31 cellular contexts compared by ENCODE assay signal in genomic region chr19:35337984-35338296, GRCh38. TPM values are rescaled to one million over a fixed set of nuclear protein-coding genes. Genes with fewer than 3 reads are reported as not detected.
DNase-seq lines count a peak whose midpoint lies in the region; ATAC-seq, FAIRE-seq and TF ChIP-seq lines count a peak whose summit lies in the region.
"Had no signal": no experiment of that assay in that cellular context is flagged by ENCODE, and none has a peak within 500 bp of the region (broad histone marks: within the 10 kb centered on the region; RNA-seq: fewer than 3 reads in every experiment).

No MANE protein-coding gene starts in this region.

- DNase-seq in natural killer cell treated with Interleukin-12 subunit alpha and Interleukin-12 subunit beta and Interleukin-15 and Interleukin-18, amount 100 ng/mL, for 72 hours (ENCODE audit: low spot score): peak; percentile 53
- no peak for DNase-seq in natural killer cell
- DNase-seq in WTC11 (ENCODE audit: low spot score): no peak
- peak; percentile 58 for DNase-seq in kidney
- DNase-seq in psoas muscle: no peak
- no peak for DNase-seq in epidermal melanocyte (ENCODE audit: insufficient read length, low spot score)
- no peak for DNase-seq in NCI-H446 treated with DMSO at 0.1 percent for 48 hours (lab: John Stamatoyannopoulos, UW)
- DNase-seq in urothelium cell line (ENCODE audit: low spot score): no peak
- DNase-seq: Caco-2; CD8-positive, alpha-beta T cell; DMS79; GF-D8; HFFc6; Karpas-422; NCI-H1092; NCI-H1417 treated with DMSO at 0.1 percent for 48 hours; NCI-H1694 treated with DMSO at 0.1 percent for 48 hours; NCI-H2081; NCI-H2171 treated with DMSO at 0.1 percent for 48 hours; NCI-H524 treated with DMSO at 0.1 percent for 48 hours; NCI-H774; PC-3 had no signal

- CTCF ChIA-PET in WTC11 (lab: Charles Lee): no interaction called here

- POLR2A ChIA-PET in WTC11 (lab: Charles Lee): no interaction called here

- no peak for ATAC-seq in natural killer cell treated with Interleukin-12 subunit alpha and Interleukin-12 subunit beta and Interleukin-15 and Interleukin-18, amount 100 ng/mL, for 72 hours
- ATAC-seq in natural killer cell (no peak), WTC11 (no peak), psoas muscle (no peak)
- ATAC-seq: CD8-positive, alpha-beta T cell; GM23338; PC-3; Right ventricle myocardium inferior had no signal

- WGBS in psoas muscle, 3 donors: 69 to 85% (median 70%) methylated on average over 9 to 13 of the region's 13 CpGs

- H3K4me3 ChIP-seq in kidney (ENCODE audit: low read length in 2 of 2) (no peak overlapping the region), psoas muscle (no peak overlapping the region)
- H3K4me3 ChIP-seq: GM23338, HAP-1, SJSA1 had no signal

- TF ChIP-seq CTCF in natural killer cell (IDR thresholded peaks at IDR 0.05): no peak
- TF ChIP-seq CTCF in WTC11 (IDR thresholded peaks at IDR 0.05): no peak
- no peak for TF ChIP-seq CTCF in kidney (IDR thresholded peaks at IDR 0.05; ENCODE audit: borderline replicate concordance, extremely low read depth, insufficient read depth)
- no peak for TF ChIP-seq CTCF in psoas muscle (IDR thresholded peaks at IDR 0.05)

- no peak overlapping the region for H3K27ac ChIP-seq in kidney (ENCODE audit: low read depth in 2 of 2, low read length in 2 of 2)
- H3K27ac ChIP-seq in psoas muscle: no peak overlapping the region
- H3K27ac ChIP-seq: C4-2B, SJSA1 had no signal

- H3K9me3 Mint-ChIP-seq in natural killer cell treated with Interleukin-12 subunit alpha and Interleukin-12 subunit beta and Interleukin-15 and Interleukin-18, amount 100 ng/mL, for 72 hours: no peaks in the 10 kb centered on the region
- H3K9me3 Mint-ChIP-seq in natural killer cell (no peaks in the 10 kb centered on the region), WTC11 (no peaks in the 10 kb centered on the region)
- H3K9me3 Mint-ChIP-seq: CD8-positive, alpha-beta T cell; GM23338; HFFc6 had no signal

- H3K4me3 Mint-ChIP-seq in natural killer cell treated with Interleukin-12 subunit alpha and Interleukin-12 subunit beta and Interleukin-15 and Interleukin-18, amount 100 ng/mL, for 72 hours: no peak overlapping the region
- H3K4me3 Mint-ChIP-seq in natural killer cell (no peak overlapping the region), WTC11 (no peak overlapping the region)
- H3K4me3 Mint-ChIP-seq: CD8-positive, alpha-beta T cell; GM23338; HFFc6 had no signal

- H3K4me1 Mint-ChIP-seq in natural killer cell treated with Interleukin-12 subunit alpha and Interleukin-12 subunit beta and Interleukin-15 and Interleukin-18, amount 100 ng/mL, for 72 hours (ENCODE audit: low read depth in 2 of 2): peaks cover 21 to 22% of the 10 kb centered on the region in 2 donors
- H3K4me1 Mint-ChIP-seq in natural killer cell: no peaks in the 10 kb centered on the region
- 0 out of 2 replicates have a peak, but pooled peaks cover 3% of the 10 kb centered on the region for H3K4me1 Mint-ChIP-seq in WTC11
- H3K4me1 Mint-ChIP-seq: GM23338 had no signal

- FAIRE-seq in kidney (lab: Jason Lieb, UNC): no peak
- FAIRE-seq in urothelium cell line (lab: Jason Lieb, UNC): no peak
- FAIRE-seq: HepG2 had no signal

- H3K27ac Mint-ChIP-seq in natural killer cell treated with Interleukin-12 subunit alpha and Interleukin-12 subunit beta and Interleukin-15 and Interleukin-18, amount 100 ng/mL, for 72 hours: no peak overlapping the region
- H3K27ac Mint-ChIP-seq in natural killer cell: no peak overlapping the region
- H3K27ac Mint-ChIP-seq in WTC11: peak overlapping the region; percentile 41; the same call in 1 of the 2 replicates
- H3K27ac Mint-ChIP-seq: CD8-positive, alpha-beta T cell; GM23338; HFFc6 had no signal

- H3K27me3 Mint-ChIP-seq in natural killer cell treated with Interleukin-12 subunit alpha and Interleukin-12 subunit beta and Interleukin-15 and Interleukin-18, amount 100 ng/mL, for 72 hours: peaks cover 15% of the 10 kb centered on the region in 2 donors
- H3K27me3 Mint-ChIP-seq in natural killer cell (ENCODE audit: low read depth in 2 of 2): peaks cover 0 to 8% of the 10 kb centered on the region in 2 donors
- no peaks in the 10 kb centered on the region; the same call in 1 of the 2 replicates for H3K27me3 Mint-ChIP-seq in WTC11 (ENCODE audit: low read depth)

- no peaks in the 10 kb centered on the region for H3K4me1 ChIP-seq in kidney (ENCODE audit: control insufficient read depth in 1 of 2, insufficient read depth in 1 of 2, low read depth in 1 of 2, low read length in 2 of 2)
- no peaks in the 10 kb centered on the region for H3K4me1 ChIP-seq in psoas muscle
- H3K4me1 ChIP-seq: Caco-2, HAP-1, SJSA1 had no signal

- H3K36me3 Mint-ChIP-seq in natural killer cell treated with Interleukin-12 subunit alpha and Interleukin-12 subunit beta and Interleukin-15 and Interleukin-18, amount 100 ng/mL, for 72 hours: no peaks in the 10 kb centered on the region
- H3K36me3 Mint-ChIP-seq in natural killer cell: no peaks in the 10 kb centered on the region
- no peaks in the 10 kb centered on the region for H3K36me3 Mint-ChIP-seq in WTC11
- H3K36me3 Mint-ChIP-seq: CD8-positive, alpha-beta T cell had no signal

- H3K9me3 ChIP-seq in kidney (ENCODE audit: control insufficient read depth in 1 of 2, low read length in 2 of 2) (no peaks in the 10 kb centered on the region), psoas muscle (no peaks in the 10 kb centered on the region)
- H3K9me3 ChIP-seq: Caco-2, HAP-1, SJSA1 had no signal

- no peaks in the 10 kb centered on the region for H3K36me3 ChIP-seq in kidney (ENCODE audit: control insufficient read depth in 1 of 2, insufficient read depth in 2 of 2, low read length in 2 of 2)
- H3K36me3 ChIP-seq in psoas muscle (ENCODE audit: insufficient read depth in 1 of 2, low read depth in 1 of 2): no peaks in the 10 kb centered on the region
- H3K36me3 ChIP-seq: HAP-1, SJSA1 had no signal

- no peak overlapping the region for H3K9ac ChIP-seq in kidney (ENCODE audit: low read length in 2 of 2)

- H3K27me3 ChIP-seq in psoas muscle (ENCODE audit: insufficient read depth in 3 of 3, low read length in 2 of 3): peaks cover 0 to 7% (median under 1%) of the 10 kb centered on the region in 3 donors
- H3K27me3 ChIP-seq: SJSA1 had no signal

- intact Hi-C loops in natural killer cell (cut with micrococcal nuclease): no loop called here
- intact Hi-C loops in kidney (cut with DNase I): no loop called here
- intact Hi-C loops in psoas muscle (cut with DNase I): no loop called here

TF ChIP-seq in WTC11, 78 proteins besides CTCF, POLR2A, EP300 and RAD21 (continues in another document):
- TF ChIP-seq ATF2 (CRISPR knock-in tag; IDR thresholded peaks at IDR 0.05; ENCODE audit: borderline replicate concordance, low read depth) (no peak), ELF4 (CRISPR knock-in tag; IDR thresholded peaks at IDR 0.05; ENCODE audit: low read depth) (no peak)

RNA-seq across cellular contexts. Expression of gene CD22, which starts 9.0 kb away (rescaled TPM):
- 10 to 100 TPM in 1 of 2 donors, 1 to 10 TPM in 1; 1.1 to 15.0 TPM for total RNA-seq in natural killer cell treated with Interleukin-12 subunit alpha and Interleukin-12 subunit beta and Interleukin-15 and Interleukin-18, amount 100 ng/mL, for 72 hours
- 1 to 10 TPM; 4.3 to 7.0 (median 6.0) TPM for total RNA-seq in natural killer cell
- total RNA-seq in WTC11 (2021): 0.28 to 1.1 TPM (median 0.55 TPM) in 3 replicates
- total RNA-seq in kidney: 15.4 TPM
- 0.82 TPM for polyA plus RNA-seq in kidney (ENCODE audit: insufficient read depth, low read depth, low replicate concordance)
- 1 to 10 TPM in 2 of 4 donors, under 1 TPM in 2; 0.15 to 3.2 (median 1.2) TPM for total RNA-seq in psoas muscle
- under 1 TPM; 0.11 to 0.32 (median 0.14) TPM for polyA plus RNA-seq in psoas muscle
- total RNA-seq: Caco-2 had no signal

RNA-seq across cellular contexts. Expression of gene FFAR1, which starts 9.8 kb away (rescaled TPM):
- total RNA-seq in natural killer cell treated with Interleukin-12 subunit alpha and Interleukin-12 subunit beta and Interleukin-15 and Interleukin-18, amount 100 ng/mL, for 72 hours: under 1 TPM; 0.19 to 0.36 TPM
- total RNA-seq in natural killer cell (under 1 TPM in 2 of 3 donors, not detected in 1; 0.30 to 0.47 TPM), WTC11 (2021) (0.07 TPM in 1 of 3 replicates, not detected in the others), kidney (not detected), psoas muscle (not detected)
- polyA plus RNA-seq in kidney (ENCODE audit: insufficient read depth, low read depth, low replicate concordance) (not detected), psoas muscle (not detected)
- total RNA-seq: A172, Caco-2, GM23338, HepG2, HFFc6, PC-3, Right ventricle myocardium inferior, RPMI7951, SJSA1 had no signal
- polyA plus RNA-seq: GM23338, HepG2 had no signal

RNA-seq across cellular contexts. Expression of gene FFAR3, which starts 20.3 kb away (rescaled TPM):
- total RNA-seq in natural killer cell treated with Interleukin-12 subunit alpha and Interleukin-12 subunit beta and Interleukin-15 and Interleukin-18, amount 100 ng/mL, for 72 hours: under 1 TPM in 1 of 2 donors, not detected in 1; 0.62 TPM
- 1 to 10 TPM in 1 of 3 donors, under 1 TPM in 1, not detected in 1; 0.92 to 2.7 TPM for total RNA-seq in natural killer cell
- total RNA-seq in WTC11 (2021): not detected in 3 replicates
- total RNA-seq in kidney: not detected
- polyA plus RNA-seq in kidney (ENCODE audit: insufficient read depth, low read depth, low replicate concordance): not detected
- total RNA-seq in psoas muscle: under 1 TPM in 2 of 4 donors, not detected in 2; 0.17 to 0.22 TPM
- under 1 TPM in 1 of 3 donors, not detected in 2; 0.04 TPM for polyA plus RNA-seq in psoas muscle
- total RNA-seq: A172; Caco-2; CD8-positive, alpha-beta T cell; HepG2; HFFc6; PC-3; RPMI7951; SJSA1 had no signal
- polyA plus RNA-seq: GM23338, HepG2 had no signal

RNA-seq across cellular contexts. Expression of gene GPR42, which starts 32.9 kb away (rescaled TPM):
- total RNA-seq in natural killer cell treated with Interleukin-12 subunit alpha and Interleukin-12 subunit beta and Interleukin-15 and Interleukin-18, amount 100 ng/mL, for 72 hours: under 1 TPM in 1 of 2 donors, not detected in 1; 0.56 TPM
- 1 to 10 TPM in 1 of 3 donors, under 1 TPM in 1, not detected in 1; 0.19 to 1.5 TPM for total RNA-seq in natural killer cell
- not detected in 3 replicates for total RNA-seq in WTC11 (2021)
- not detected for total RNA-seq in kidney
- not detected for polyA plus RNA-seq in kidney (ENCODE audit: insufficient read depth, low read depth, low replicate concordance)
- not detected for total RNA-seq in psoas muscle
- polyA plus RNA-seq in psoas muscle: not detected
- total RNA-seq: A172; Caco-2; CD8-positive, alpha-beta T cell; GM23338; HepG2; HFFc6; HT1080; PC-3; Right ventricle myocardium inferior; RPMI7951; SJSA1 had no signal
- polyA plus RNA-seq: GM23338, HepG2 had no signal

RNA-seq across cellular contexts. Expression of gene MAG, which starts 46.0 kb away (rescaled TPM):
- under 1 TPM in 1 of 2 donors, not detected in 1; 0.38 TPM for total RNA-seq in natural killer cell treated with Interleukin-12 subunit alpha and Interleukin-12 subunit beta and Interleukin-15 and Interleukin-18, amount 100 ng/mL, for 72 hours
- total RNA-seq in natural killer cell (not detected), WTC11 (2021) (0.23 to 0.53 TPM (median 0.46 TPM) in 3 replicates), kidney (1.1 TPM), psoas muscle (under 1 TPM in 1 of 4 donors, not detected in 3; 0.11 TPM)
- polyA plus RNA-seq in kidney (ENCODE audit: insufficient read depth, low read depth, low replicate concordance) (0.41 TPM), psoas muscle (under 1 TPM in 2 of 3 donors, not detected in 1; 0.05 to 0.30 TPM)
- total RNA-seq: A172; CD8-positive, alpha-beta T cell; HFFc6; HT1080; PC-3; Right ventricle myocardium inferior; RPMI7951 had no signal

Comparison
In these comparisons a context has a peak if more than half of its experiments do, and no peak if none do; other contexts are left out.
1. DNase-seq: peak in natural killer cell treated with Interleukin-12 subunit alpha and Interleukin-12 subunit beta and Interleukin-15 and Interleukin-18, amount 100 ng/mL, for 72 hours (single experiment) and kidney (single experiment); none in natural killer cell (single experiment), WTC11 (single experiment), psoas muscle (0 of 2), epidermal melanocyte (single experiment), NCI-H446 treated with DMSO at 0.1 percent for 48 hours (single experiment) and urothelium cell line (single experiment).